Comparison of ENCODE assay signal across 9 cellular contexts in the genomic region with DNA sequence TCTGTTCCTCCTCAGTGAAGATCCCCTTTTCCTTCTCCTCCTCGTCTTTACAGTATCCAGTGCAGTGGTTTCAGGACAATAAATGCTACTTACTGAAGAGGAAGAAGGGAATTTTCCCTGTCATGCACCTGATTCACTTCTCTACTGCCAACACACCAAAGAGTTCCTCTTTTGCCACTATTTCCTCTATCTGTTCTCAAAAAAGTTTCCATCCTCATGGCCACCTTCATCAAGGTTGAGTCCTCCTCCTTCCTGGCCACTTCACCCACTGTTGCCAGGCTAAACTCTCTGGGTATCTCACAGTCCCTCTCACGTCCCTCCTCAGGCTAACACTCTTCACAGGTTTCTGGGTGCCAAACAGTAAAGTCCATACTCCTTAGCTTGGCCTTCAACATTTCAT. TPM values are rescaled to one million over a fixed set of nuclear protein-coding genes. Genes with fewer than 3 reads are reported as not detected.
DNase-seq lines count a peak whose midpoint lies in the region; ATAC-seq, FAIRE-seq and TF ChIP-seq lines count a peak whose summit lies in the region.
"Had no signal": no experiment of that assay in that cellular context is flagged by ENCODE, and none has a peak within 500 bp of the region (broad histone marks: within the 10 kb centered on the region; RNA-seq: fewer than 3 reads in every experiment).

No MANE protein-coding gene starts in this region.

- no peak overlapping the region for H4K8ac ChIP-seq in trophoblast cell (ENCODE audit: low read depth, low read length)

- H3K36me3 ChIP-seq in GM12878 (ENCODE audit: control insufficient read depth in 2 of 2, insufficient read depth in 2 of 2, low read length in 1 of 2) (no peaks in the 10 kb centered on the region), trophoblast cell (ENCODE audit: control insufficient read depth in 1 of 2, insufficient read depth in 2 of 2, low read length in 2 of 2) (no peaks in the 10 kb centered on the region), SK-N-SH (replicated peaks in 1 of 2; ENCODE audit: control insufficient read depth in 1 of 2, insufficient read depth in 2 of 2, low read length in 1 of 2) (no peaks in the 10 kb centered on the region)

- no peak for TF ChIP-seq RAD21 in GM12878 (IDR thresholded peaks at IDR 0.05; ENCODE audit: insufficient read depth, low read depth, low read length)
- TF ChIP-seq RAD21 in SK-N-SH (IDR thresholded peaks at IDR 0.05; ENCODE audit: low read length) = no peak

- H4K20me1 ChIP-seq in GM12878 (ENCODE audit: control insufficient read depth, insufficient read depth) = no peaks in the 10 kb centered on the region
- no peaks in the 10 kb centered on the region for H4K20me1 ChIP-seq in SK-N-SH (ENCODE audit: insufficient read depth)

- H2AFZ ChIP-seq in GM12878 (ENCODE audit: control insufficient read depth, low read depth, low read length) (peak overlapping the region; percentile 55), trophoblast cell (ENCODE audit: insufficient read depth, low read length, poor library complexity) (no peak overlapping the region), SK-N-SH (ENCODE audit: low read depth) (no peak overlapping the region)

- H3K4me3 ChIP-seq in GM12878 (no peak overlapping the region), trophoblast cell (ENCODE audit: low read depth, low read length) (no peak overlapping the region), SK-N-SH (ENCODE audit: low read depth in 2 of 2, low read length in 1 of 2) (no peak overlapping the region)

- no peak overlapping the region for H2BK120ac ChIP-seq in trophoblast cell (ENCODE audit: insufficient read depth, low read length, poor library complexity)

- H3K4me2 ChIP-seq in GM12878 (ENCODE audit: control insufficient read depth, insufficient read depth) = peak overlapping the region; percentile 40
- H3K4me2 ChIP-seq in trophoblast cell (ENCODE audit: low read length) = no peak overlapping the region
- no peak overlapping the region for H3K4me2 ChIP-seq in SK-N-SH

- DNase-seq in GM12878 (ENCODE audit: low read depth, low spot score) (peak; percentile 55), amygdala (lab: John Stamatoyannopoulos, UW) (no peak), GM03348 (ENCODE audit: low spot score) (no peak), trophoblast cell (no peak), SK-N-SH (no peak)

- H3K4ac ChIP-seq in trophoblast cell (ENCODE audit: low read depth, low read length) = no peak overlapping the region

- no peaks in the 10 kb centered on the region for H3K9me2 ChIP-seq in SK-N-SH

- ATAC-seq in GM18505 (IDR thresholded peaks at IDR 0.05; ENCODE audit: unreplicated experiment) (peak; percentile 57), GM21515 (IDR thresholded peaks at IDR 0.05; ENCODE audit: unreplicated experiment) (peak; percentile 57), HG03175 (IDR thresholded peaks at IDR 0.05; ENCODE audit: unreplicated experiment) (peak; percentile 59), GM12878 (peak; percentile 89)

- CTCF ChIA-PET in GM12878 (lab: Yijun Ruan, JAX) (interaction anchor here (0.6 kb wide), 1 partner anchor 9 kb away, joined by 4 read pairs; no protein-coding TSS in a partner anchor), SK-N-SH (lab: Yijun Ruan, JAX) (no interaction called here)

- no peak overlapping the region for H3K14ac ChIP-seq in trophoblast cell (ENCODE audit: low read length)

- SMC1A ChIA-PET in GM12878 (lab: Charles Lee; ENCODE audit: uncharacterized antibody, unreplicated experiment) = interaction anchor here (1.4 to 1.7 kb wide), 2 partner anchors 11 to 257 kb away, joined by 3 read pairs; no protein-coding TSS in a partner anchor

- peak; percentile 65 for FAIRE-seq in GM12878 (lab: Jason Lieb, UNC)
- FAIRE-seq: endometrium had no signal

- intact Hi-C loops in GM12878 (cut with micrococcal nuclease; ENCODE audit: unreplicated experiment) = loop anchor here (5.0 kb wide), 1 partner anchor 49 kb away; no protein-coding TSS in a partner anchor

- no peaks in the 10 kb centered on the region for H3K79me1 ChIP-seq in trophoblast cell (ENCODE audit: low read length)

- 0% methylated on average over 2 of the region's 2 CpGs for WGBS in GM12878 (ENCODE audit: insufficient coverage, insufficient replicate concordance, low lambda C conversion rate, missing lambda C conversion rate)
- WGBS in trophoblast cell (ENCODE audit: extremely low coverage, insufficient coverage, insufficient read length) = no CpG with 5 or more reads among the region's 2 CpGs
- 72% methylated on average over 2 of the region's 2 CpGs for WGBS in SK-N-SH (ENCODE audit: low lambda C conversion rate)

- H3K9me3 ChIP-seq in GM12878 (replicated peaks; ENCODE audit: control insufficient read depth, insufficient read depth, low read length) (no peaks in the 10 kb centered on the region), trophoblast cell (ENCODE audit: insufficient read depth, low read depth, low read length) (no peaks in the 10 kb centered on the region), SK-N-SH (no peaks in the 10 kb centered on the region)

- no peak for TF ChIP-seq POLR2A in GM18505 (IDR thresholded peaks at IDR 0.05; ENCODE audit: borderline replicate concordance, extremely low read depth, insufficient read depth, insufficient read length)
- TF ChIP-seq POLR2A in GM12878 (IDR thresholded peaks at IDR 0.05; ENCODE audit: low read depth, low read length) = no peak

- TF ChIP-seq EP300 in GM12878 (IDR thresholded peaks at IDR 0.05; ENCODE audit: borderline replicate concordance in 1 of 2, control insufficient read depth in 1 of 2, low read depth in 2 of 2, low read length in 2 of 2) (peak in 1 of 2 experiments; percentile 79; a peak in 2 of 4 replicates), SK-N-SH (IDR thresholded peaks at IDR 0.05; ENCODE audit: borderline replicate concordance in 1 of 2, low read depth in 1 of 2, low read length in 1 of 2) (no peak)

- BruUV-seq in GM12878 (replicated peaks; lab: Mats Ljungman, UMichigan) = no TSS peak

- H2AK5ac ChIP-seq in trophoblast cell (ENCODE audit: low read length) = no peak overlapping the region

- H3K9ac ChIP-seq in GM12878 (ENCODE audit: control insufficient read depth, insufficient read depth, low read length) (no peak overlapping the region), trophoblast cell (ENCODE audit: low read length) (no peak overlapping the region), SK-N-SH (no peak overlapping the region)

- H3F3A ChIP-seq in SK-N-SH (replicated peaks; ENCODE audit: insufficient read depth) = no peaks in the 10 kb centered on the region

- H4K12ac ChIP-seq in trophoblast cell (ENCODE audit: low read depth, low read length) = no peak overlapping the region

- H3K27ac ChIP-seq in GM12878 (ENCODE audit: control insufficient read depth, insufficient read depth) = peak overlapping the region; percentile 62
- no peak overlapping the region for H3K27ac ChIP-seq in trophoblast cell (ENCODE audit: low read depth, low read length)
- no peak overlapping the region for H3K27ac ChIP-seq in SK-N-SH (ENCODE audit: low read depth in 2 of 2, low read length in 1 of 2)

- H3K27me3 ChIP-seq in GM12878 (replicated peaks in 1 of 2; ENCODE audit: control insufficient read depth in 2 of 2, insufficient read depth in 2 of 2, low read length in 1 of 2) = no peaks in the 10 kb centered on the region
- H3K27me3 ChIP-seq in trophoblast cell (ENCODE audit: insufficient read depth, low read length) = no peaks in the 10 kb centered on the region
- H3K27me3 ChIP-seq in SK-N-SH (ENCODE audit: insufficient read depth) = no peaks in the 10 kb centered on the region

- no peak overlapping the region for H3K23ac ChIP-seq in trophoblast cell (ENCODE audit: low read length)

- no peaks in the 10 kb centered on the region for H3K79me2 ChIP-seq in GM12878 (ENCODE audit: control insufficient read depth, insufficient read depth, low read length)
- no peaks in the 10 kb centered on the region for H3K79me2 ChIP-seq in trophoblast cell (ENCODE audit: control insufficient read depth, insufficient read depth, low read length, poor library complexity)
- H3K79me2 ChIP-seq in SK-N-SH (ENCODE audit: insufficient read depth) = no peaks in the 10 kb centered on the region

- RAD21 ChIA-PET in GM12878 (lab: Charles Lee; ENCODE audit: unreplicated experiment) = no interaction called here

- POLR2A ChIA-PET in GM12878 (lab: Charles Lee) = no interaction called here
- POLR2A ChIA-PET in SK-N-SH (lab: Yijun Ruan, JAX) = no interaction called here

- H3K18ac ChIP-seq in trophoblast cell (ENCODE audit: low read length) = no peak overlapping the region

- H4K91ac ChIP-seq in trophoblast cell (ENCODE audit: low read depth, low read length) = no peak overlapping the region

- H2BK12ac ChIP-seq in trophoblast cell (ENCODE audit: low read length) = no peak overlapping the region

- no peak overlapping the region for H2BK5ac ChIP-seq in trophoblast cell (ENCODE audit: low read depth, low read length, poor library complexity)

- in situ Hi-C loops in GM12878 (cut with MboI) = no loop called here

- TF ChIP-seq CTCF in GM12878 (IDR thresholded peaks at IDR 0.05 in 2 of 3, conservative IDR thresholded peaks at IDR 0.05 in 1 of 3; ENCODE audit: control insufficient read depth in 2 of 3, extremely low read depth in 1 of 3, insufficient read depth in 1 of 3, low read depth in 3 of 3, low read length in 3 of 3) (no peak), SK-N-SH (IDR thresholded peaks at IDR 0.05) (no peak)

- H3K4me1 ChIP-seq in GM12878 (ENCODE audit: control insufficient read depth, insufficient read depth, low read length) (peaks cover 21% of the 10 kb centered on the region), trophoblast cell (ENCODE audit: control insufficient read depth in 1 of 2, insufficient read depth in 2 of 2, low read length in 2 of 2) (peaks cover 0 to under 1% of the 10 kb centered on the region in 2 experiments), SK-N-SH (ENCODE audit: control insufficient read depth in 1 of 2, insufficient read depth in 2 of 2, low read depth in 1 of 2, low read length in 1 of 2) (no peaks in the 10 kb centered on the region; a peak in 1 of 4 replicates)

RNA-seq across cellular contexts. Expression of gene PLEKHM3, which starts 41.7 kb away (rescaled TPM):
- 27.9 and 31.8 TPM in 2 replicates for total RNA-seq in GM12878 (2013; cell fraction: nucleolus; rRNA removed)
- total RNA-seq in GM12878 (2014; rRNA removed) (3.4 and 4.1 TPM in 2 replicates), GM12878 (2014; rRNA removed; fragmentation: Illumina TruSeq; extraction: Trizol) (3.7 and 4.1 TPM in 2 replicates), GM12878 (2021) (4.7 and 5.6 TPM in 2 replicates)
- 1.2 TPM for polyA plus RNA-seq in GM12878 (2011; ENCODE audit: low read depth)
- polyA plus RNA-seq in GM12878 (2011; rRNA removed) (2.7 TPM in 2 replicates), GM12878 (2014; fragmentation: Illumina TruSeq; extraction: Trizol) (3.8 and 5.1 TPM in 2 replicates), GM12878 (2014; fragmentation: Nextera tagmentation; extraction: Ambion mirVana) (1 to 10 TPM; 1.4 to 2.0 TPM), GM12878 (2014; rRNA removed) (2.8 and 3.8 TPM in 2 replicates), GM12878 (2016; fragmentation: Nextera tagmentation; extraction: Ambion mirVana) (1 to 10 TPM; 2.2 to 2.3 TPM), SK-N-SH (2012; rRNA removed) (1.9 and 2.1 TPM in 2 replicates)
- 2.8 and 3.5 TPM in 2 replicates for polyA plus RNA-seq in GM12878 (2011; cell fraction: cytosol; rRNA removed)
- polyA plus RNA-seq in GM12878 (2011; cell fraction: nucleus; rRNA removed) = 3.1 and 3.4 TPM in 2 replicates
- polyA plus RNA-seq in GM12878 (2012) = 1.6 and 1.9 TPM in 2 replicates
- polyA minus RNA-seq in GM12878 (2011; rRNA and poly(A)+ RNA removed) = 13.5 and 14.4 TPM in 2 replicates
- 1.3 and 3.0 TPM in 2 replicates for polyA minus RNA-seq in GM12878 (2011; cell fraction: cytosol; rRNA and poly(A)+ RNA removed)
- 9.9 and 18.0 TPM in 2 replicates for polyA minus RNA-seq in GM12878 (2011; cell fraction: nucleus; rRNA and poly(A)+ RNA removed)
- 4.2 and 4.6 TPM in 2 replicates for polyA plus RNA-seq in trophoblast cell (2013)
- polyA plus RNA-seq in SK-N-SH (2012; cell fraction: cytosol; rRNA removed) = 2.6 and 2.9 TPM in 2 replicates
- polyA plus RNA-seq in SK-N-SH (2012; cell fraction: nucleus; rRNA removed) = 1.7 and 1.8 TPM in 2 replicates
